25 cellular contexts compared by ENCODE assay signal in the genomic region with DNA sequence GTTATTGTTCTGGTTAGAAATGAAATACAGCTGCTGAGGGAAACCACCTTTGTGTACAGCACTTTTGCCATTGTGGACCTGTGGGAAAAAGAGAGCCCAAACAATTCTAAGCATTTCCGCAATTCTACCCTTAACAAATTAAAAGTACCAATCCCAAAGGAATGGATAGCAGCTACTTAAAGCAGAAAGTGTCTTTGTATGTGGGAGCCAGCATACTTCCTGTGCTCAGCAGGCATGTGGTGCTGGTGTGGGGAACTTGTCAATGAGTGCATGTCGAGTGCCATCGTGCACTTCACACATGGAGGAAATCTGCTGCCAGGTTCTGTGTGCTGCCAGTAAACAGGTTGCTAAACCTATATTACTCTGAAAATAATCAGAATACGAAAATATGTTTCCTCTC.
DNase-seq lines count a peak whose midpoint lies in the region; ATAC-seq, FAIRE-seq and TF ChIP-seq lines count a peak whose summit lies in the region.
"Had no signal": no experiment of that assay in that cellular context is flagged by ENCODE, and none has a peak within 500 bp of the region (broad histone marks: within the 10 kb centered on the region; RNA-seq: fewer than 3 reads in every experiment).

No MANE protein-coding gene starts in this region.

- no peaks in the 10 kb centered on the region for H3K27me3 Mint-ChIP-seq in H9 (ENCODE audit: low read depth)
- H3K27me3 Mint-ChIP-seq: activated CD4-positive, alpha-beta memory T cell treated with anti-CD3 and anti-CD28 coated beads for 36 hours; activated naive CD8-positive, alpha-beta T cell; central memory CD8-positive, alpha-beta T cell had no signal

- TF ChIP-seq CTCF in A673 (conservative IDR thresholded peaks at IDR 0.05; ENCODE audit: low read depth, low read length), result no peak
- no peak for TF ChIP-seq CTCF in H9 (conservative IDR thresholded peaks at IDR 0.05)
- TF ChIP-seq CTCF in left lung (IDR thresholded peaks at IDR 0.05), result no peak

- no peak overlapping the region for H3K18ac ChIP-seq in H9 (ENCODE audit: insufficient read length, low read depth, low read length)

- H3K4ac ChIP-seq in H9 (ENCODE audit: low read depth, low read length), result no peak overlapping the region

- H3K79me2 ChIP-seq in H9 (ENCODE audit: insufficient read depth, low read length), result no peaks in the 10 kb centered on the region

- H3K4me1 ChIP-seq in A673 (ENCODE audit: insufficient read depth, low read length, poor library complexity, severe bottlenecking) (peaks cover 18% of the 10 kb centered on the region), H9 (ENCODE audit: insufficient read depth, low read length) (no peaks in the 10 kb centered on the region), left lung (no peaks in the 10 kb centered on the region)
- H3K4me1 ChIP-seq: Caco-2, HAP-1, upper lobe of left lung had no signal

- no peak overlapping the region for H2AK5ac ChIP-seq in H9 (ENCODE audit: insufficient read length, low read length)

- H3T11ph ChIP-seq in H9 (ENCODE audit: low read length), result no peak overlapping the region

- no peaks in the 10 kb centered on the region; a peak in 1 of 5 replicates for H3K9me3 Mint-ChIP-seq in H9

- no peak for FAIRE-seq in frontal cortex (lab: Jason Lieb, UNC)
- FAIRE-seq: astrocyte, K562 had no signal

- no CpG with 5 or more reads among the region's 4 CpGs for WGBS in H9 (ENCODE audit: extremely low coverage, insufficient read length, low lambda C conversion rate)

- H3K23ac ChIP-seq in H9 (ENCODE audit: insufficient read length, low read depth, low read length), result no peak overlapping the region

- H2BK120ac ChIP-seq in H9 (ENCODE audit: low read depth, low read length, poor library complexity, severe bottlenecking), result no peak overlapping the region

- ATAC-seq in left lung (peak; percentile 81), HG02798 (IDR thresholded peaks at IDR 0.05; ENCODE audit: poor library complexity, unreplicated experiment) (no peak)
- ATAC-seq: K562; naive thymus-derived CD8-positive, alpha-beta T cell had no signal

- POLR2A ChIA-PET in A673 (lab: Charles Lee; ENCODE audit: low non-redundant PET), result no interaction called here

- no peak overlapping the region for H3K56ac ChIP-seq in H9 (ENCODE audit: insufficient read length, low read depth, low read length)

- H3K36me3 Mint-ChIP-seq in H9 (ENCODE audit: insufficient read depth in 1 of 3, low read depth in 3 of 3), result peaks cover 0 to 2% (median 0%) of the 10 kb centered on the region in 3 experiments; a peak in 1 of 7 replicates
- H3K36me3 Mint-ChIP-seq: activated CD4-positive, alpha-beta memory T cell treated with anti-CD3 and anti-CD28 coated beads for 36 hours; activated naive CD8-positive, alpha-beta T cell had no signal

- H3K27ac ChIP-seq in A673 (ENCODE audit: low read depth, low read length, poor library complexity, severe bottlenecking), result no peak overlapping the region
- peak overlapping the region; percentile 30 for H3K27ac ChIP-seq in H9 (ENCODE audit: insufficient read length, low read depth, low read length)
- peak overlapping the region; percentile 63; the same call in 1 of the 2 replicates for H3K27ac ChIP-seq in SK-N-MC
- H3K27ac ChIP-seq in left lung, result no peak overlapping the region
- H3K27ac ChIP-seq: upper lobe of left lung had no signal

- H3K27me3 ChIP-seq in A673 (replicated peaks; ENCODE audit: insufficient read depth, low read depth, low read length, poor library complexity) (no peaks in the 10 kb centered on the region), H9 (ENCODE audit: insufficient read depth, low read length) (no peaks in the 10 kb centered on the region), left lung (no peaks in the 10 kb centered on the region)
- H3K27me3 ChIP-seq: upper lobe of left lung had no signal

- H3K23me2 ChIP-seq in H9 (ENCODE audit: insufficient read length, low read depth, low read length, poor library complexity, severe bottlenecking), result no peaks in the 10 kb centered on the region

- no peak overlapping the region for H3K4me3 ChIP-seq in A673 (ENCODE audit: low read depth, low read length, poor library complexity, severe bottlenecking)
- H3K4me3 ChIP-seq in SK-N-MC, result peak overlapping the region; percentile 39
- H3K4me3 ChIP-seq in left lung, result no peak overlapping the region
- H3K4me3 ChIP-seq: HAP-1, K562, smooth muscle cell, upper lobe of left lung had no signal

- peak overlapping the region; percentile 73 for H2AFZ ChIP-seq in H9 (ENCODE audit: low read length)

- H3K4me3 Mint-ChIP-seq in H9, result no peak overlapping the region
- H3K4me3 Mint-ChIP-seq: activated CD4-positive, alpha-beta memory T cell treated with anti-CD3 and anti-CD28 coated beads for 36 hours; activated naive CD8-positive, alpha-beta T cell; central memory CD8-positive, alpha-beta T cell; naive thymus-derived CD8-positive, alpha-beta T cell had no signal

- no peak overlapping the region for H2BK20ac ChIP-seq in H9 (ENCODE audit: low read depth, low read length, poor library complexity, severe bottlenecking)

- DNase-seq in A673 (ENCODE audit: low spot score) (peak; percentile 95), H9 (peak; percentile 53), SK-N-MC (ENCODE audit: low read depth, low spot score) (peak; percentile 81), left lung (peak in 1 of 2 donors; percentile 34), NCI-H128 (lab: John Stamatoyannopoulos, UW; ENCODE audit: unreplicated experiment) (no peak), anterior cingulate cortex (lab: John Stamatoyannopoulos, UW) (no peak), frontal cortex (ENCODE audit: low spot score in 2 of 2) (no peak)
- DNase-seq: activated CD4-positive, alpha-beta memory T cell treated with anti-CD3 and anti-CD28 coated beads for 36 hours; Caco-2; DND-41; midbrain; naive thymus-derived CD8-positive, alpha-beta T cell; NCI-H1436 treated with DMSO at 0.1 percent for 48 hours; NCI-H2171 treated with DMSO at 0.1 percent for 48 hours; NCI-H774; stimulated activated CD4-positive, alpha-beta T cell treated with anti-CD3 and anti-CD28 coated beads, Interleukin-2, amount 100 ng/mL, for 24 hours; SW 1271 had no signal

- H4K20me1 ChIP-seq in H9 (ENCODE audit: control insufficient read depth, insufficient read depth, insufficient read length), result no peaks in the 10 kb centered on the region

- H3K9me3 ChIP-seq in A673 (ENCODE audit: low read depth, low read length, poor library complexity, severe bottlenecking), result no peaks in the 10 kb centered on the region
- no peaks in the 10 kb centered on the region for H3K9me3 ChIP-seq in H9 (ENCODE audit: control insufficient read depth, low read depth, low read length)
- H3K9me3 ChIP-seq in SK-N-MC (ENCODE audit: low read depth, low read length), result no peaks in the 10 kb centered on the region
- no peaks in the 10 kb centered on the region for H3K9me3 ChIP-seq in left lung
- H3K9me3 ChIP-seq: Caco-2, HAP-1, upper lobe of left lung had no signal

- peaks cover 16 to 29% of the 10 kb centered on the region in 2 experiments for H3K4me1 Mint-ChIP-seq in H9
- H3K4me1 Mint-ChIP-seq: central memory CD8-positive, alpha-beta T cell; naive thymus-derived CD8-positive, alpha-beta T cell had no signal

- peak overlapping the region in 1 of 3 experiments; percentile 88; a peak in 2 of 7 replicates for H3K27ac Mint-ChIP-seq in H9
- H3K27ac Mint-ChIP-seq: activated CD4-positive, alpha-beta memory T cell treated with anti-CD3 and anti-CD28 coated beads for 36 hours; activated naive CD8-positive, alpha-beta T cell; naive thymus-derived CD8-positive, alpha-beta T cell had no signal

- no peak overlapping the region for H4K91ac ChIP-seq in H9 (ENCODE audit: insufficient read length, low read depth, low read length)

- intact Hi-C loops in A673 (cut with micrococcal nuclease; ENCODE audit: unreplicated experiment), result no loop called here
- intact Hi-C loops in left lung (cut with DNase I), result no loop called here

- peak overlapping the region; percentile 40; the same call in 1 of the 2 replicates for H3K14ac ChIP-seq in H9 (ENCODE audit: insufficient read depth, low read length)

- no peak overlapping the region for H3K9ac ChIP-seq in H9 (ENCODE audit: extremely low read depth, insufficient read length, low read length)
- no peak overlapping the region for H3K9ac ChIP-seq in SK-N-MC (ENCODE audit: insufficient read length)

- BruUV-seq in A673 (replicated peaks; lab: Mats Ljungman, UMichigan), result no TSS peak

- H3K79me1 ChIP-seq in H9 (ENCODE audit: insufficient read depth, low read depth, low read length, poor library complexity, severe bottlenecking), result no peaks in the 10 kb centered on the region

- H3K36me3 ChIP-seq in A673 (ENCODE audit: insufficient read depth, low read length, poor library complexity, severe bottlenecking), result no peaks in the 10 kb centered on the region
- no peaks in the 10 kb centered on the region for H3K36me3 ChIP-seq in SK-N-MC (ENCODE audit: insufficient read depth, low read length)
- no peaks in the 10 kb centered on the region for H3K36me3 ChIP-seq in left lung
- H3K36me3 ChIP-seq: HAP-1, upper lobe of left lung had no signal

- peak overlapping the region; percentile 21 for H3K4me2 ChIP-seq in H9 (ENCODE audit: insufficient read depth, insufficient read length, low read length)
- H3K4me2 ChIP-seq: smooth muscle cell had no signal

- CTCF ChIA-PET in A673 (lab: Charles Lee), result interaction anchor here (0.6 kb wide), 1 partner anchor 393 kb away, joined by 9 read pairs; no protein-coding TSS in a partner anchor

- H4K8ac ChIP-seq in H9 (replicated peaks; ENCODE audit: insufficient read length, low read depth, low read length), result peak overlapping the region; percentile 95

- no peak overlapping the region for H4K5ac ChIP-seq in H9 (ENCODE audit: insufficient read length, low read depth, low read length)

- no peak overlapping the region for H2BK5ac ChIP-seq in H9 (ENCODE audit: insufficient read length, low read length)

- H2BK15ac ChIP-seq in H9 (ENCODE audit: low read depth, low read length), result no peak overlapping the region; the same call in 1 of the 2 replicates

- H2BK12ac ChIP-seq in H9 (ENCODE audit: insufficient read length, low read depth, low read length), result no peak overlapping the region

Comparison
In these comparisons a context has a peak if more than half of its experiments do, and no peak if none do; other contexts are left out.
1. DNase-seq: peak in A673 (single experiment), H9 (single experiment) and SK-N-MC (single experiment); none in NCI-H128 (single experiment), anterior cingulate cortex (0 of 58) and frontal cortex (0 of 2).
2. H3K27ac ChIP-seq: peak in H9 (single experiment) and SK-N-MC (single experiment); none in A673 (single experiment) and left lung (0 of 2).